In the genomic region with DNA sequence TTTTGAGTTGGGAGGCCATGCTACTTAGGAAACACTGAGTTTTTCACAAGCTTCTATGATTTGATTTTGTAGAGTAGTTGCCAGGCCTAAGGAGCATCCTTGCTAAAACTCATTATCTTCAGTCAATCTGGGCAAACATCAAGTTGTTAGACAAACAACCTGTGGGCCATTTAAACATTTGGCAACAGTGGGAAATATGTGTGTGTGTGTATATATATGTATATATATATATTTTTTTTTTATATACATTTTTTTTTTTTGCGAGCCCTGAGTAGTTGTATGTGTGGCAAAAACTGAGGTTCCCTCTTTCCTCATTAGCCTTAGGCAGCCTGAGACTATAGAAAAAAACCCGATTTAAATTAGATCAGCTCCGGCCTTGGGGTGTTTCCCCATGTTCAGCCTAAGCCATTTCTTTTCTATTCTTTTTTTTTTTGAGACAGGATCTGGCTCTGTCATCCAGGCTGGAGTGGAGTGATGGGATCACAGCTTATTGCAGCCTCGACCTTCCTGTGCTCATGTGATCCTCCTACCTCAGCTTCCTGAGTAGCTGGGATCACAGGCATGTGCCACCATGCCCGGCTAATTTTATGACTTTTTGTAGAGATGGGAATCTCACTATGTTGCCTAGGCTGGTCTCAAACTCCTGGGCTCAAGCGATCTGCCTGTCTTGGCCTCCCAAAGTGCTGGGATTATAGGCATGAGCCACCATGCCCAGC, we compare ENCODE assay signal across 9 cellular contexts.
DNase-seq lines count a peak whose midpoint lies in the region; FAIRE-seq and TF ChIP-seq lines count a peak whose summit lies in the region.
"Had no signal": no experiment of that assay in that cellular context is flagged by ENCODE, and none has a peak within 500 bp of the region (broad histone marks: within the 10 kb centered on the region; RNA-seq: fewer than 3 reads in every experiment).

No MANE protein-coding gene starts in this region.

- FAIRE-seq in HTR-8/SVneo (lab: Jason Lieb, UNC) = no peak

- H2AFZ ChIP-seq in MM.1S (ENCODE audit: low read length) (no peak overlapping the region), parathyroid adenoma (peak overlapping the region; percentile 47)

- H4K20me1 ChIP-seq in DOHH2 (ENCODE audit: control insufficient read depth, insufficient read depth, low read depth, low read length) (no peaks in the 10 kb centered on the region), MM.1S (ENCODE audit: insufficient read depth, low read length) (0 out of 2 replicates have a peak, but pooled peaks cover 2% of the 10 kb centered on the region)

- TF ChIP-seq CTCF in DOHH2 (IDR thresholded peaks at IDR 0.05; ENCODE audit: low read depth, low read length, poor library complexity, severe bottlenecking) (no peak), MM.1S (IDR thresholded peaks at IDR 0.05; ENCODE audit: low read length) (no peak), parathyroid adenoma (IDR thresholded peaks at IDR 0.05) (no peak), tibial artery (IDR thresholded peaks at IDR 0.05) (no peak)

- H3K27me3 ChIP-seq in DOHH2 (ENCODE audit: control insufficient read depth, low read length) = no peaks in the 10 kb centered on the region
- no peaks in the 10 kb centered on the region for H3K27me3 ChIP-seq in MM.1S (replicated peaks; ENCODE audit: insufficient read depth, low read length)
- no peaks in the 10 kb centered on the region for H3K27me3 ChIP-seq in duodenal mucosa (ENCODE audit: control insufficient read depth in 1 of 2, insufficient read depth in 2 of 2, low read length in 2 of 2)
- no peaks in the 10 kb centered on the region for H3K27me3 ChIP-seq in parathyroid adenoma (ENCODE audit: control insufficient read depth, insufficient read depth, low read length)
- no peaks in the 10 kb centered on the region for H3K27me3 ChIP-seq in tibial artery

- H3K79me2 ChIP-seq in DOHH2 (ENCODE audit: control insufficient read depth, low read length) (peaks cover 13% of the 10 kb centered on the region), MM.1S (ENCODE audit: low read length) (no peaks in the 10 kb centered on the region), parathyroid adenoma (no peaks in the 10 kb centered on the region)

- peaks cover 16% of the 10 kb centered on the region for H3K36me3 ChIP-seq in DOHH2 (ENCODE audit: control insufficient read depth, low read length)
- no peaks in the 10 kb centered on the region for H3K36me3 ChIP-seq in MM.1S (replicated peaks; ENCODE audit: insufficient read depth, low read length)
- peaks cover 0 to under 1% of the 10 kb centered on the region in 2 donors for H3K36me3 ChIP-seq in duodenal mucosa (ENCODE audit: control insufficient read depth in 1 of 2, insufficient read depth in 2 of 2, low read length in 2 of 2)
- no peaks in the 10 kb centered on the region for H3K36me3 ChIP-seq in parathyroid adenoma (ENCODE audit: control insufficient read depth, insufficient read depth, low read length)
- peaks cover 0 to under 1% (median 0%) of the 10 kb centered on the region in 3 donors for H3K36me3 ChIP-seq in tibial artery

- intact Hi-C loops in tibial artery (cut with DNase I; ENCODE audit: low total_unique reads) = loop anchor here (5.0 kb wide), 1 partner anchor 87 kb away; no protein-coding TSS in a partner anchor

- no peak overlapping the region for H3K9ac ChIP-seq in MM.1S (ENCODE audit: low read length)
- no peak overlapping the region for H3K9ac ChIP-seq in duodenal mucosa (ENCODE audit: low read depth in 1 of 2, low read length in 2 of 2)
- H3K9ac ChIP-seq in parathyroid adenoma = no peak overlapping the region

- H3K9me3 ChIP-seq in DOHH2 (ENCODE audit: control insufficient read depth, insufficient read depth, low read length) = no peaks in the 10 kb centered on the region
- H3K9me3 ChIP-seq in MM.1S (replicated peaks; ENCODE audit: insufficient read depth, low read length) = no peaks in the 10 kb centered on the region
- H3K9me3 ChIP-seq in duodenal mucosa (ENCODE audit: control insufficient read depth in 1 of 2, low read length in 2 of 2) = no peaks in the 10 kb centered on the region
- no peaks in the 10 kb centered on the region for H3K9me3 ChIP-seq in parathyroid adenoma (ENCODE audit: control insufficient read depth, low read length)
- no peaks in the 10 kb centered on the region for H3K9me3 ChIP-seq in tibial artery

- H3F3A ChIP-seq in DOHH2 (ENCODE audit: control insufficient read depth, insufficient read depth) = peaks cover 10% of the 10 kb centered on the region
- H3F3A ChIP-seq in MM.1S (ENCODE audit: insufficient read depth, low read length) = no peaks in the 10 kb centered on the region

- H3K27ac ChIP-seq in DOHH2 (ENCODE audit: low read depth, low read length) (no peak overlapping the region), MM.1S (ENCODE audit: low read length) (no peak overlapping the region), duodenal mucosa (ENCODE audit: low read depth, low read length) (peak overlapping the region; percentile 44), parathyroid adenoma (peak overlapping the region; percentile 91), tibial artery (no peak overlapping the region)

- H3K9me2 ChIP-seq in DOHH2 (replicated peaks; ENCODE audit: control insufficient read depth, low read length) = no peaks in the 10 kb centered on the region
- H3K9me2 ChIP-seq in MM.1S (replicated peaks; ENCODE audit: insufficient read depth, low read length) = no peaks in the 10 kb centered on the region

- DNase-seq in MM.1S = no peak
- DNase-seq in hypothalamus (lab: John Stamatoyannopoulos, UW) = no peak
- DNase-seq in tibial artery = no peak
- no peak for DNase-seq in HTR-8/SVneo (ENCODE audit: insufficient read length, low spot score)
- DNase-seq: amniotic stem cell, PC-3 had no signal

- 0 out of 2 replicates have a peak overlapping the region, but pooled peaks have one; percentile 8 for H3K4me3 ChIP-seq in DOHH2 (ENCODE audit: low read length)
- H3K4me3 ChIP-seq in MM.1S (ENCODE audit: low read length) = no peak overlapping the region
- no peak overlapping the region for H3K4me3 ChIP-seq in duodenal mucosa (ENCODE audit: low read depth in 1 of 2, low read length in 2 of 2)
- peak overlapping the region; percentile 19 for H3K4me3 ChIP-seq in parathyroid adenoma (ENCODE audit: low read depth, low read length)
- H3K4me3 ChIP-seq in tibial artery = no peak overlapping the region

- H3K4me2 ChIP-seq in DOHH2 (ENCODE audit: low read length) = peak overlapping the region; percentile 41
- peak overlapping the region; percentile 22; the same call in 1 of the 2 replicates for H3K4me2 ChIP-seq in MM.1S (ENCODE audit: low read depth, low read length)
- peak overlapping the region; percentile 13 for H3K4me2 ChIP-seq in parathyroid adenoma (ENCODE audit: low read length)

- H3K4me1 ChIP-seq in DOHH2 (ENCODE audit: control insufficient read depth, low read length) = peaks cover 38% of the 10 kb centered on the region
- peaks cover 9% of the 10 kb centered on the region for H3K4me1 ChIP-seq in MM.1S (ENCODE audit: low read length)
- H3K4me1 ChIP-seq in duodenal mucosa (ENCODE audit: control insufficient read depth in 1 of 2, insufficient read depth in 2 of 2, low read length in 2 of 2) = peaks cover 4 to 19% of the 10 kb centered on the region in 2 donors
- peaks cover 26% of the 10 kb centered on the region for H3K4me1 ChIP-seq in parathyroid adenoma
- H3K4me1 ChIP-seq in tibial artery = peaks cover 0 to 7% (median 0%) of the 10 kb centered on the region in 4 donors

Comparison
In these comparisons a context has a peak if more than half of its experiments do, and no peak if none do; other contexts are left out.
1. H3K27ac ChIP-seq: peak in duodenal mucosa (single experiment) and parathyroid adenoma (single experiment); none in DOHH2 (single experiment), MM.1S (single experiment) and tibial artery (0 of 2).
2. H3K4me3 ChIP-seq: peak in DOHH2 (single experiment) and parathyroid adenoma (single experiment); none in MM.1S (single experiment), duodenal mucosa (0 of 2) and tibial artery (0 of 2).
3. Peak in every context shown above with its lines, with median percentiles within 50 percentile points of each other: H3K4me2 ChIP-seq.